In the genomic region with DNA sequence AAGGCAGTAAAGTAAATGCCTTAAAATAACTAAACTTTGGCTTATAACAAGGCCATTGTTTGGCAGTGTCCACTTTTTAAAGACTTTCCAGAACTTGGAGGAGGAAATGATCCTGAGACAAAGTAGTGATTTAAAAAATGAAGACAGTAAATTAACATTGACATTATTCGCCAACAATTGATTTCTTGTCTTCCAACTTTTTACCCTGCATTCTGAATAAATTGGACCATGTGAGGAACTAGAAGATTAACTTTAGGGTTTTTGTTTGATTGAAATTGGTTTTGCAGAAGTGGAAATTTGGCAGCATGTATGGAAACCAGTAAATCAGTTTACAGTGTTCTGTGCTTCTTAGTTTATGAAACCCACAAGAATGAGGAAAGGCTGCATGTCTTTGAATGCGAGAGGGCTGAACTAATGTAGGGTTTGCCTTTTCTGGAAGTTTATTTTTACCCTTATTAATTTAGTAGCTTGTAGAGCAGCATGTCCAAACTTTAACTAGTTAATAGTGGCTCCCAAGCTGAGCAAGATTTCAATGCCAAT, we compare ENCODE assay signal across 14 cellular contexts. TPM values are rescaled to one million over a fixed set of nuclear protein-coding genes. Genes with fewer than 3 reads are reported as not detected.
DNase-seq lines count a peak whose midpoint lies in the region; ATAC-seq, FAIRE-seq and TF ChIP-seq lines count a peak whose summit lies in the region.
"Had no signal": no experiment of that assay in that cellular context is flagged by ENCODE, and none has a peak within 500 bp of the region (broad histone marks: within the 10 kb centered on the region; RNA-seq: fewer than 3 reads in every experiment).

No MANE protein-coding gene starts in this region.

- no peak overlapping the region for H3K4me3 Mint-ChIP-seq in T-helper 17 cell
- H3K4me3 Mint-ChIP-seq: stimulated activated naive CD8-positive, alpha-beta T cell treated with anti-CD3 and anti-CD28 coated beads, Interleukin-15, Interleukin-2, amounts not matched to agents 100 ng/mL and 50 ng/mL, for 24 hours had no signal

- peak; percentile 68 for DNase-seq in COLO829 (ENCODE audit: low spot score)
- no peak for DNase-seq in T-helper 17 cell
- DNase-seq in esophagus squamous epithelium (lab: John Stamatoyannopoulos, UW), result no peak
- no peak for DNase-seq in sciatic nerve (ENCODE audit: low spot score)
- DNase-seq in NCI-H82 (lab: John Stamatoyannopoulos, UW), result no peak
- no peak for DNase-seq in activated CD4-positive, alpha-beta T cell treated with anti-CD3 and anti-CD28 coated beads for 48 hours
- DNase-seq in frontal cortex (ENCODE audit: low spot score in 2 of 2), result no peak
- DNase-seq: BE2C, GOT3, Kasumi-1, NCI-H2029 treated with DMSO at 0.1 percent for 48 hours had no signal

- H3K27me3 ChIP-seq in esophagus squamous epithelium, result no peaks in the 10 kb centered on the region
- H3K27me3 ChIP-seq: BE2C had no signal

- intact Hi-C loops in esophagus squamous epithelium (cut with DNase I) (no loop called here), sciatic nerve (cut with DNase I) (no loop called here)

- no peak for ATAC-seq in T-helper 17 cell
- ATAC-seq in sciatic nerve, result peak; percentile 41
- no peak for ATAC-seq in activated CD4-positive, CD25-positive, alpha-beta regulatory T cell treated with anti-CD3 and anti-CD28 coated beads, Interleukin-2, amount 50 U/mL, for 24 hours

- 51 to 55% methylated on average over 2 of the region's 2 CpGs for WGBS in esophagus squamous epithelium, 2 donors

- no peaks in the 10 kb centered on the region for H3K36me3 ChIP-seq in esophagus squamous epithelium
- H3K36me3 ChIP-seq: BE2C had no signal

- H3K27me3 Mint-ChIP-seq in T-helper 17 cell, result no peaks in the 10 kb centered on the region
- H3K27me3 Mint-ChIP-seq: stimulated activated naive CD8-positive, alpha-beta T cell treated with anti-CD3 and anti-CD28 coated beads, Interleukin-15, Interleukin-2, amounts not matched to agents 100 ng/mL and 50 ng/mL, for 24 hours had no signal

- H3K4me1 Mint-ChIP-seq in T-helper 17 cell, result peaks cover 45% of the 10 kb centered on the region

- H3K27ac ChIP-seq in esophagus squamous epithelium, result peak overlapping the region in 3 of 4 donors; percentile 52 to 76 (median 57)
- H3K27ac ChIP-seq: epithelial cell of prostate had no signal

- TF ChIP-seq POLR2A in esophagus squamous epithelium (IDR thresholded peaks at IDR 0.05), result no peak

- peaks cover 17 to 65% (median 41%) of the 10 kb centered on the region in 3 donors for H3K4me1 ChIP-seq in esophagus squamous epithelium
- H3K4me1 ChIP-seq: BE2C had no signal

- H3K4me3 ChIP-seq in esophagus squamous epithelium, result no peak overlapping the region

- H3K9me3 ChIP-seq in T-helper 17 cell (ENCODE audit: control insufficient read depth, low read length, poor library complexity, severe bottlenecking) (no peaks in the 10 kb centered on the region), esophagus squamous epithelium (no peaks in the 10 kb centered on the region)
- H3K9me3 ChIP-seq: BE2C had no signal

- H3K27ac Mint-ChIP-seq in T-helper 17 cell, result peak overlapping the region; percentile 99

- no peak for FAIRE-seq in frontal cortex (lab: Jason Lieb, UNC)

- TF ChIP-seq CTCF in esophagus squamous epithelium (IDR thresholded peaks at IDR 0.05), result no peak

- H3K36me3 Mint-ChIP-seq in T-helper 17 cell (ENCODE audit: low read depth), result no peaks in the 10 kb centered on the region

RNA-seq across cellular contexts. Expression of a gene that starts 50.3 kb away (rescaled TPM):
- total RNA-seq in T-helper 17 cell (100 to 1,000 TPM; 112 to 120 TPM), esophagus squamous epithelium (10 to 100 TPM in 2 of 4 donors, 1 to 10 TPM in 1, under 1 TPM in 1; 0.91 to 17.9 (median 6.8) TPM), sciatic nerve (27.1 TPM), frontal cortex (60.7 TPM)
